In the genomic region with DNA sequence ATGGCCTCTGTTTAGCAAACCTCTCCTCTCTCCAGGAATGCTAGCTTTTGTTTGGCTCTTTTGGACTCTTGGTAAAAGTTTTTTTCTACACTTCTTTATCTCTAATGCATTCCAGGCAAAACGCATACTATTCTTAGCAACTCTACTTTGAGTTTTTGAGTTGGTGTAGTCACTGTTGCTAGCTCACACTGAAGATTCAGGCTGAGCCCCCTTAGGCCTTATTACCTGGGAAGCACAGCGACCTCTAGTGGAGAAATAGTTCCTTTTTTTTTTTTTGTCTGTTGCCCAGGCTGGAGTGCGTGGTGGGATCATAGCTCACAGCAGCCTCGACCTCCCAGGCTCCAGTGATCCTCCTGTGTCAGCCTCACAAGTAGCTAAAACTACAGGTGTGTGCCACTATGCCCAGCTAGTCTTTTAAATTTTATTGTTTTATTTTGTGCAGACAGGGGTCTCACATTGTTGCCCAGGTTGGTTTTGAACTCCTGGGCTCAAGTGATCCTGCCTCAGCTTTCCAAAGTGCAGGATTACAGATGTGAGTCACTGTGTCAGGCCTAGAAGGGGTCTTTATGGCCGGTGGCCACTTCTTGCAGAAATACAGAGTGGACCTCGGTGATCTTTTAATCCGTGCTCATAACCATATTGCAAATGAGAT, we compare ENCODE assay signal across 8 cellular contexts.
DNase-seq lines count a peak whose midpoint lies in the region; ATAC-seq and TF ChIP-seq lines count a peak whose summit lies in the region.

No MANE protein-coding gene starts in this region.

- H3K36me3 Mint-ChIP-seq in brain, result no peaks in the 10 kb centered on the region

- peaks cover 3% of the 10 kb centered on the region for H3K27me3 Mint-ChIP-seq in brain

- H3K4me1 ChIP-seq in HAP-1, result peaks cover 18% of the 10 kb centered on the region

- peak; percentile 47 for DNase-seq in Daoy (ENCODE audit: low read depth)
- DNase-seq in HAP-1 (ENCODE audit: low spot score in 2 of 2), result peak; percentile 36 to 48
- DNase-seq in NCI-H2196 treated with DMSO at 0.1 percent for 48 hours (lab: John Stamatoyannopoulos, UW; ENCODE audit: unreplicated experiment), result peak; percentile 18
- peak; percentile 80 for DNase-seq in left kidney (ENCODE audit: low read depth, low spot score)
- no peak for DNase-seq in NCI-H524 treated with DMSO at 0.1 percent for 48 hours (lab: John Stamatoyannopoulos, UW)
- DNase-seq in effector CD4-positive, alpha-beta T cell, result no peak

- H3K9me3 Mint-ChIP-seq in brain, result no peaks in the 10 kb centered on the region

- no peak overlapping the region for H3K4me3 ChIP-seq in HAP-1

- H3K27me3 ChIP-seq in HAP-1 (ENCODE audit: low read depth), result no peaks in the 10 kb centered on the region

- H3K9me3 ChIP-seq in HAP-1, result no peaks in the 10 kb centered on the region

- ATAC-seq in HG03280 (IDR thresholded peaks at IDR 0.05; ENCODE audit: unreplicated experiment), result no peak

- H3K27ac Mint-ChIP-seq in brain, result peak overlapping the region in 2 of 5 experiments; percentile 19 to 54

- peak; percentile 62 to 82 for TF ChIP-seq CTCF in brain (conservative IDR thresholded peaks at IDR 0.05)

- in situ Hi-C loops in HAP-1 (cut with MboI; ENCODE audit: low sequenced_read_pairs), result loop anchor here (25.0 kb wide), 1 partner anchor 95 kb away; no protein-coding TSS in a partner anchor

- H3K36me3 ChIP-seq in HAP-1 (replicated peaks), result no peaks in the 10 kb centered on the region

- peak overlapping the region in 1 of 5 experiments; percentile 12 for H3K4me3 Mint-ChIP-seq in brain

- peaks cover 34% of the 10 kb centered on the region for H3K4me1 Mint-ChIP-seq in brain

Comparison
In these comparisons a context has a peak if more than half of its experiments do, and no peak if none do; other contexts are left out.
1. DNase-seq: peak in Daoy (single experiment), HAP-1 (2 of 2), NCI-H2196 treated with DMSO at 0.1 percent for 48 hours (single experiment) and left kidney (single experiment); none in NCI-H524 treated with DMSO at 0.1 percent for 48 hours (single experiment) and effector CD4-positive, alpha-beta T cell (single experiment).